ENCODE assay signal across 17 cellular contexts in genomic region chr5:56692359-56693219, GRCh38.
A peak's percentile ranks its signal among the peaks of the same experiment; 100 is the strongest.
DNase-seq lines count a peak whose midpoint lies in the region; ATAC-seq lines count a peak whose summit lies in the region.
"Had no signal": no experiment of that assay in that cellular context is flagged by ENCODE, and none has a peak within 500 bp of the region (broad histone marks: within the 10 kb centered on the region; RNA-seq: fewer than 3 reads in every experiment).

No MANE protein-coding gene starts in this region.

- no peaks in the 10 kb centered on the region for H3K9me3 Mint-ChIP-seq in activated naive CD4-positive, alpha-beta T cell treated with anti-CD3 and anti-CD28 coated beads for 36 hours
- H3K9me3 Mint-ChIP-seq in stimulated activated memory B cell treated with anti-CD40 and anti-IgM and Interleukin-4, amounts not matched to agents 10 μg/mL and 1 μg/mL and 100 μg/mL, for 72 hours, result no peaks in the 10 kb centered on the region
- H3K9me3 Mint-ChIP-seq: H9, neural progenitor cell had no signal

- intact Hi-C loops in activated naive CD4-positive, alpha-beta T cell treated with anti-CD3 and anti-CD28 coated beads for 36 hours (cut with micrococcal nuclease), result loop anchor here (2.0 to 5.0 kb wide), 3 partner anchors 82 to 210 kb away; no protein-coding TSS in a partner anchor

- CTCF ChIA-PET in activated naive CD4-positive, alpha-beta T cell treated with anti-CD3 and anti-CD28 coated beads for 36 hours (lab: Charles Lee), result no interaction called here

- H3K27me3 Mint-ChIP-seq in activated naive CD4-positive, alpha-beta T cell treated with anti-CD3 and anti-CD28 coated beads for 36 hours (ENCODE audit: low read depth), result no peaks in the 10 kb centered on the region
- H3K27me3 Mint-ChIP-seq in T-helper 17 cell, result no peaks in the 10 kb centered on the region
- no peaks in the 10 kb centered on the region for H3K27me3 Mint-ChIP-seq in stimulated activated memory B cell treated with anti-CD40 and anti-IgM and Interleukin-4, amounts not matched to agents 10 μg/mL and 1 μg/mL and 100 μg/mL, for 72 hours

- peak; percentile 56 for ATAC-seq in GM21723 (IDR thresholded peaks at IDR 0.05; ENCODE audit: unreplicated experiment)
- peak; percentile 60 for ATAC-seq in T-helper 17 cell
- no peak for ATAC-seq in stimulated activated memory B cell treated with anti-CD40 and anti-IgM and Interleukin-4, amounts not matched to agents 10 μg/mL and 1 μg/mL and 100 μg/mL, for 72 hours
- ATAC-seq: heart left ventricle had no signal

- no peaks in the 10 kb centered on the region for H3K9me3 ChIP-seq in T-helper 17 cell (ENCODE audit: control insufficient read depth, low read length, poor library complexity, severe bottlenecking)
- H3K9me3 ChIP-seq: breast epithelium, heart left ventricle, left ventricle myocardium inferior had no signal

- H3K36me3 Mint-ChIP-seq in activated naive CD4-positive, alpha-beta T cell treated with anti-CD3 and anti-CD28 coated beads for 36 hours (ENCODE audit: low read depth), result no peaks in the 10 kb centered on the region
- H3K36me3 Mint-ChIP-seq in T-helper 17 cell (ENCODE audit: low read depth), result no peaks in the 10 kb centered on the region
- H3K36me3 Mint-ChIP-seq in stimulated activated memory B cell treated with anti-CD40 and anti-IgM and Interleukin-4, amounts not matched to agents 10 μg/mL and 1 μg/mL and 100 μg/mL, for 72 hours, result peaks cover 6% of the 10 kb centered on the region
- H3K36me3 Mint-ChIP-seq: neural progenitor cell had no signal

- peaks cover 76% of the 10 kb centered on the region for H3K4me1 Mint-ChIP-seq in activated naive CD4-positive, alpha-beta T cell treated with anti-CD3 and anti-CD28 coated beads for 36 hours (ENCODE audit: low read depth)
- H3K4me1 Mint-ChIP-seq in T-helper 17 cell, result peaks cover 65% of the 10 kb centered on the region
- peaks cover 77% of the 10 kb centered on the region for H3K4me1 Mint-ChIP-seq in stimulated activated memory B cell treated with anti-CD40 and anti-IgM and Interleukin-4, amounts not matched to agents 10 μg/mL and 1 μg/mL and 100 μg/mL, for 72 hours

- peak overlapping the region; percentile 14 for H3K27ac Mint-ChIP-seq in activated naive CD4-positive, alpha-beta T cell treated with anti-CD3 and anti-CD28 coated beads for 36 hours
- peak overlapping the region; percentile 97 for H3K27ac Mint-ChIP-seq in T-helper 17 cell
- peak overlapping the region; percentile 83 for H3K27ac Mint-ChIP-seq in stimulated activated memory B cell treated with anti-CD40 and anti-IgM and Interleukin-4, amounts not matched to agents 10 μg/mL and 1 μg/mL and 100 μg/mL, for 72 hours
- H3K27ac Mint-ChIP-seq: H9, neural progenitor cell had no signal

- DNase-seq in activated naive CD4-positive, alpha-beta T cell treated with anti-CD3 and anti-CD28 coated beads for 36 hours, result no peak
- DNase-seq in activated naive CD4-positive, alpha-beta T cell treated with Interleukin-2 at 50 U/mL for 16 hours, result no peak
- DNase-seq in T-helper 17 cell, result no peak
- no peak for DNase-seq in kidney glomerular epithelial cell (lab: John Stamatoyannopoulos, UW)
- DNase-seq in NCI-H69 (lab: John Stamatoyannopoulos, UW), result no peak
- DNase-seq in NCI-H510A (lab: John Stamatoyannopoulos, UW), result no peak
- DNase-seq: activated CD8-positive, alpha-beta memory T cell treated with anti-CD3 and anti-CD28 coated beads, Interleukin-2, amount 50 U/mL, for 48 hours; H9; heart left ventricle; KBM-7; left ventricle myocardium inferior; NCI-H2081; small intestine had no signal

- H3K4me3 Mint-ChIP-seq in activated naive CD4-positive, alpha-beta T cell treated with anti-CD3 and anti-CD28 coated beads for 36 hours, result peak overlapping the region; percentile 30
- H3K4me3 Mint-ChIP-seq in T-helper 17 cell, result peak overlapping the region; percentile 55
- H3K4me3 Mint-ChIP-seq in stimulated activated memory B cell treated with anti-CD40 and anti-IgM and Interleukin-4, amounts not matched to agents 10 μg/mL and 1 μg/mL and 100 μg/mL, for 72 hours, result peak overlapping the region; percentile 8
- H3K4me3 Mint-ChIP-seq: H9, neural progenitor cell had no signal

Comparison
In these comparisons a context has a peak if more than half of its experiments do, and no peak if none do; other contexts are left out.
1. H3K27ac Mint-ChIP-seq: peak in every context shown above with its lines; median percentile 97 in T-helper 17 cell; 83 in stimulated activated memory B cell treated with anti-CD40 and anti-IgM and Interleukin-4, amounts not matched to agents 10 μg/mL and 1 μg/mL and 100 μg/mL, for 72 hours; 14 in activated naive CD4-positive, alpha-beta T cell treated with anti-CD3 and anti-CD28 coated beads for 36 hours.